In the genomic region with DNA sequence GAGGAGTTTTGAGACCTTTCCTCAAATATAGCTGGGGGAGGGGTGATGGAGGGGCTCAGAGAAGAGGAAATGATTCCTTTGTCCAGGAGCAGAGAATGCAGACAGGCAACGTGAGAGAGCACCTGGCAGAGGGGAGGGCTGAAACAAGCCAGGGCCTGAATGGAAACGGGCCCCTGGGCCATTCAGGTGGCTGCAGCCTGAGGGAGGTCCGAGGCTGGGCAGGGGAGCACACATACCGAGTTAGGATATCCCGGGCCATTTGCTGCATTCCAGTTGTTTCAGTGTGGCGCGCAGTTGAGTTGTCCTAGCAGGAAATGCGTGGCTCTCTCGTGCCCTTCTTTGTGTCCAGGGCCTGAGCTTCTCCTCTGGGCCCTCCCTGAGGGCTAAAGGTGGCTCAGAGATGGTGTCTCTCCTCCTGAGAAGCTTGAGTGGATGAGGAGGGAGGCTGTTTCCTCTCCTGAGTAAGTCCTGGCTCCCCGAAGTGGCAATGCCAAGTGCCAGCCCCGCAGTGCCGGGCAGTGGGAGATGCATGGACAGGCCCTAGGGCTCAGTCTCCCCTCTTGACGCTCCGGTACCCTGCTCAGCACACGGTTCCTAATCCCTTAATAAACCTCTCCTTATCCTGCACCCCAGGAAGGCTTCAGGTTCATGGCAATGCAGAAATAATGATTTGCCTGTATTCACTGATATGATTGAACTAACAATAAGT, we compare ENCODE assay signal across 37 cellular contexts.
"Had no signal": no experiment of that assay in that cellular context is flagged by ENCODE, and none has a peak within 500 bp of the region (broad histone marks: within the 10 kb centered on the region; RNA-seq: fewer than 3 reads in every experiment).

No MANE protein-coding gene starts in this region.

- DNase-seq: activated CD4-positive, alpha-beta T cell treated with anti-CD3 and anti-CD28 coated beads for 1 hour; activated CD4-positive, alpha-beta T cell treated with anti-CD3 and anti-CD28 coated beads for 48 hours; activated CD4-positive, CD25-positive, alpha-beta regulatory T cell; activated CD8-positive, alpha-beta T cell treated with anti-CD3 and anti-CD28 coated beads for 36 hours; activated gamma-delta T cell treated with Interleukin-2 at 50 U/mL for 16 hours; activated naive CD4-positive, alpha-beta T cell treated with anti-CD3 and anti-CD28 coated beads for 36 hours; activated T-cell treated with anti-CD3 and anti-CD28 coated beads, Interleukin-2, amount 50 U/mL, for 1 hour; activated T-cell treated with anti-CD3 and anti-CD28 coated beads, Interleukin-2, amount 50 U/mL, for 72 hours; adrenal gland; body of pancreas; caudate nucleus; cerebellar nuclear complex; NCI-H1092 treated with DMSO at 0.1 percent for 48 hours; NCI-H1417; NCI-H146; NCI-H187 treated with DMSO at 0.1 percent for 48 hours; NCI-H2081; NCI-H2171 treated with DMSO at 0.1 percent for 48 hours; NCI-H226; NCI-H446 treated with DMSO at 0.1 percent for 48 hours; NCI-H524 treated with DMSO at 0.1 percent for 48 hours; NCI-H748 treated with DMSO at 0.1 percent for 48 hours; NK-92 treated with Interleukin-12 subunit alpha and Interleukin-12 subunit beta, amount 100 ng/mL, for 24 hours; PC-3; Peyer's patch; Right ventricle myocardium superior; SW 1271; T-helper 1 cell; T-helper 2 cell; T-helper 9 cell had no signal

- H3K4me1 Mint-ChIP-seq: activated T-helper 17 cell treated with anti-CD3 and anti-CD28 coated beads, Interleukin-2, amount 50 U/mL, for 72 hours had no signal

- H3K36me3 ChIP-seq: adrenal gland, breast epithelium, Peyer's patch had no signal

- H3K4me3 ChIP-seq: adrenal gland, body of pancreas, breast epithelium, K562, Peyer's patch had no signal

- H3K36me3 Mint-ChIP-seq: activated naive CD4-positive, alpha-beta T cell treated with anti-CD3 and anti-CD28 coated beads, Interleukin-2, amount 50 U/mL, for 72 hours had no signal

- H3K9me3 ChIP-seq: adrenal gland, body of pancreas, breast epithelium, Peyer's patch had no signal

- H3K27ac ChIP-seq: adrenal gland, body of pancreas, breast epithelium, Peyer's patch, RWPE1, VCaP had no signal

- H3K9me3 Mint-ChIP-seq: activated CD8-positive, alpha-beta T cell treated with anti-CD3 and anti-CD28 coated beads for 36 hours; activated naive CD4-positive, alpha-beta T cell treated with anti-CD3 and anti-CD28 coated beads for 36 hours; activated naive CD4-positive, alpha-beta T cell treated with anti-CD3 and anti-CD28 coated beads, Interleukin-2, amount 50 U/mL, for 72 hours; activated T-cell treated with anti-CD3 and anti-CD28 coated beads, Interleukin-2, amount 50 U/mL, for 72 hours; activated T-helper 17 cell treated with anti-CD3 and anti-CD28 coated beads, Interleukin-2, amount 50 U/mL, for 72 hours had no signal

- H3K27ac Mint-ChIP-seq: activated CD8-positive, alpha-beta T cell treated with anti-CD3 and anti-CD28 coated beads for 36 hours; activated naive CD4-positive, alpha-beta T cell treated with anti-CD3 and anti-CD28 coated beads for 36 hours; activated naive CD4-positive, alpha-beta T cell treated with anti-CD3 and anti-CD28 coated beads, Interleukin-2, amount 50 U/mL, for 72 hours; activated T-cell treated with anti-CD3 and anti-CD28 coated beads, Interleukin-2, amount 50 U/mL, for 72 hours; activated T-helper 17 cell treated with anti-CD3 and anti-CD28 coated beads, Interleukin-2, amount 50 U/mL, for 72 hours had no signal

- H3K27me3 ChIP-seq: adrenal gland, body of pancreas, Peyer's patch had no signal

- H3K4me3 Mint-ChIP-seq: activated CD8-positive, alpha-beta T cell treated with anti-CD3 and anti-CD28 coated beads for 36 hours; activated naive CD4-positive, alpha-beta T cell treated with anti-CD3 and anti-CD28 coated beads for 36 hours; activated T-cell treated with anti-CD3 and anti-CD28 coated beads, Interleukin-2, amount 50 U/mL, for 72 hours; activated T-helper 17 cell treated with anti-CD3 and anti-CD28 coated beads, Interleukin-2, amount 50 U/mL, for 72 hours had no signal

- ATAC-seq: activated CD8-positive, alpha-beta T cell treated with anti-CD3 and anti-CD28 coated beads for 36 hours; activated naive CD4-positive, alpha-beta T cell treated with anti-CD3 and anti-CD28 coated beads, Interleukin-2, amount 50 U/mL, for 72 hours; activated T-cell treated with anti-CD3 and anti-CD28 coated beads, Interleukin-2, amount 50 U/mL, for 72 hours; activated T-helper 17 cell treated with anti-CD3 and anti-CD28 coated beads, Interleukin-2, amount 50 U/mL, for 72 hours; body of pancreas; K562; PC-3 had no signal

- H3K4me1 ChIP-seq: adrenal gland, body of pancreas, breast epithelium, Peyer's patch had no signal

- FAIRE-seq: astrocyte, K562 had no signal
